Comparison of ENCODE assay signal across 1 cellular context in the genomic region with DNA sequence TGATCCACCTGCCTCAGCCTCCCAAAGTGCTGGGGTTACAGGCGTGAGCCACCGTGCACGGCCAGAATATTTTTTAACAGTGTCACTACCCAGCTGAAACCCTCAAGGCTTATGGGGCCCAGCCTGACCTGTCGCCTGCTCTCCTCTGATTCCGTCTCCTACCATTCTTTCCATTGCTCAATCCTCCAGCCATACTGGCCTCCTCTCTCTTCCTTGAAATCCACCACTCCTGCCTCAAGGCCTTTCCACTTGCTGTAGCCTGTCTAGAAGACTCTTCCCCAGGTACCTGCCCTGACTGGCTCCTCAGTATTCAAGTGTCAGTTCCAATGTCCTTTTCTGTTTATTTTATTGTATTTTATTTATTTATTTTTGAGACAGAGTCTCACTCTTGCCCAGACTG.
TF ChIP-seq lines count a peak whose summit lies in the region.

No MANE protein-coding gene starts in this region.

TF ChIP-seq in HCT116, 20 proteins besides CTCF, POLR2A, EP300 and RAD21:
- no peak for TF ChIP-seq ZFX (IDR thresholded peaks at IDR 0.05)
- TF ChIP-seq, protein P1, sequence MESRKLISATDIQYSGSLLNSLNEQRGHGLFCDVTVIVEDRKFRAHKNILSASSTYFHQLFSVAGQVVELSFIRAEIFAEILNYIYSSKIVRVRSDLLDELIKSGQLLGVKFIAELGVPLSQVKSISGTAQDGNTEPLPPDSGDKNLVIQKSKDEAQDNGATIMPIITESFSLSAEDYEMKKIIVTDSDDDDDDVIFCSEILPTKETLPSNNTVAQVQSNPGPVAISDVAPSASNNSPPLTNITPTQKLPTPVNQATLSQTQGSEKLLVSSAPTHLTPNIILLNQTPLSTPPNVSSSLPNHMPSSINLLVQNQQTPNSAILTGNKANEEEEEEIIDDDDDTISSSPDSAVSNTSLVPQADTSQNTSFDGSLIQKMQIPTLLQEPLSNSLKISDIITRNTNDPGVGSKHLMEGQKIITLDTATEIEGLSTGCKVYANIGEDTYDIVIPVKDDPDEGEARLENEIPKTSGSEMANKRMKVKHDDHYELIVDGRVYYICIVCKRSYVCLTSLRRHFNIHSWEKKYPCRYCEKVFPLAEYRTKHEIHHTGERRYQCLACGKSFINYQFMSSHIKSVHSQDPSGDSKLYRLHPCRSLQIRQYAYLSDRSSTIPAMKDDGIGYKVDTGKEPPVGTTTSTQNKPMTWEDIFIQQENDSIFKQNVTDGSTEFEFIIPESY (IDR thresholded peaks at IDR 0.05; ENCODE audit: extremely low read depth, insufficient replicate concordance, low read length), result no peak
- TF ChIP-seq CEBPB (IDR thresholded peaks at IDR 0.05; ENCODE audit: low read depth), result no peak
- no peak for TF ChIP-seq ZNF274 (IDR thresholded peaks at IDR 0.05; ENCODE audit: low read depth, low read length)
- TF ChIP-seq EZH2 (IDR thresholded peaks at IDR 0.05), result no peak
- TF ChIP-seq EGR1 (IDR thresholded peaks at IDR 0.05; ENCODE audit: low read depth), result no peak
- no peak for TF ChIP-seq FOSL1 (IDR thresholded peaks at IDR 0.05; ENCODE audit: low read depth)
- no peak for TF ChIP-seq CBX3 (IDR thresholded peaks at IDR 0.05; ENCODE audit: low read depth)
- TF ChIP-seq ELF1 (IDR thresholded peaks at IDR 0.05; ENCODE audit: borderline replicate concordance, low read depth), result no peak
